In the genomic region with DNA sequence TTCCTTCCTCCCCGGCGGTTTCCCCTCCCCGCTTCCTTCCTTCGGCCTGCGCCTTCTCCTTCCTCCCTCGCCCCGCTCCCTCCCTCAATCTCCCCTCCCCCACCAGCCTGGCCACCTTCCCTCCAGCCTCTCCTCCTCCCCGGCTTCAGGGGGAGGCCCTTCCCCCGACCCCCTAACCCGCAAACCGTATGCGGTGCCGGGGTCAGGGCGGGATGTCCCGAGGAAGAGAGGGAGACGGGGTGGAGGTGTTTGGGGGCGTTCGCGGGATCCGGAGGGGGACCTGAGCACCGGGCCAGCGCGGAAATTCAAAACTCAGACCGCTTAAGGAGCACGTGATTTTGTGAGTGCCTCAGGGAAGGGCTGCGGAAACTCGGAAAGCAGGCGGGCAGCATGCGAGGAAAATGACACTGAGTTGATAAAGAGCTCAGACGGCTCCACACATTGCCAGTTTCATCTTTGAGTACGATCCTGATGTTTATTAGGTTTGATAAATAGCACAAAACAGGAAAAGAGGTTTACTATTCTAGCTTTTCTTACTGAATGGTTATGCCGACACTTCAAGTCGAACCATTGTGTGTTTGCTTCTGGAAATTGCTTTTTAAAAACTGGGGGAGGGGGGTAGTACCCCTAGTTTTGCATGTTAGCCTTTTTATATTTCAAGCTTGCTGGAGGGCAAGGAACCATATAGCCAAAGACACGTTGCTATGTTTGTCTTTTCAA, we compare ENCODE assay signal across 1 cellular context.
TF ChIP-seq lines count a peak whose summit lies in the region.

No MANE protein-coding gene starts in this region.

TF ChIP-seq in K562, 482 proteins besides CTCF, POLR2A, EP300 and RAD21 (continued from another document and continues in another):
- TF ChIP-seq CBX1 (IDR thresholded peaks at IDR 0.05; ENCODE audit: low read depth) (no peak), HDAC8 (tag; IDR thresholded peaks at IDR 0.05) (no peak), KLF16 (IDR thresholded peaks at IDR 0.05) (no peak), NCOA6 (IDR thresholded peaks at IDR 0.05) (peak; percentile 32; the same call in 1 of the 2 replicates), KAT7 (CRISPR knock-in tag; IDR thresholded peaks at IDR 0.05; ENCODE audit: borderline replicate concordance) (0 out of 2 replicates have a peak, but pooled peaks have one; percentile 43), POLR2G (IDR thresholded peaks at IDR 0.05; ENCODE audit: low read depth, low read length) (peak; percentile 78), FOXK1 (CRISPR knock-in tag; IDR thresholded peaks at IDR 0.05; ENCODE audit: borderline replicate concordance) (no peak), TCF7L2 (IDR thresholded peaks at IDR 0.05; ENCODE audit: low read depth, low read length) (no peak), HNRNPH1 (optimal IDR thresholded peaks at IDR 0.05; ENCODE audit: low read depth, low read length) (no peak), EZH2 (IDR thresholded peaks at IDR 0.05; ENCODE audit: borderline replicate concordance, low read depth, low read length) (no peak), PBX2 (CRISPR knock-in tag; IDR thresholded peaks at IDR 0.05; ENCODE audit: low read depth) (no peak), PBX2 (tag; conservative IDR thresholded peaks at IDR 0.05; ENCODE audit: low read depth) (no peak), ZC3H8 (IDR thresholded peaks at IDR 0.05) (no peak), DNMT1 (IDR thresholded peaks at IDR 0.05) (no peak), CCAR2 (IDR thresholded peaks at IDR 0.05; ENCODE audit: low read depth, low read length) (no peak), PHB2 (IDR thresholded peaks at IDR 0.05; ENCODE audit: low read depth) (no peak), STAT5A (IDR thresholded peaks at IDR 0.05; ENCODE audit: borderline replicate concordance, low read length) (no peak; the same call in 1 of the 2 replicates), KDM1A (IDR thresholded peaks at IDR 0.05) (peak; percentile 12 to 79; a peak in 2 of 4 replicates), ETV5 (CRISPR knock-in tag; IDR thresholded peaks at IDR 0.05; ENCODE audit: low read depth) (no peak), ZNF398 (CRISPR knock-in tag; IDR thresholded peaks at IDR 0.05) (no peak), WHSC1 (IDR thresholded peaks at IDR 0.05; ENCODE audit: low read length) (no peak), SNRNP70 (optimal IDR thresholded peaks at IDR 0.05; ENCODE audit: low read depth, low read length) (no peak), ZNF764 (CRISPR knock-in tag; IDR thresholded peaks at IDR 0.05; ENCODE audit: low read depth) (no peak), ZEB2 (IDR thresholded peaks at IDR 0.05) (0 out of 2 replicates have a peak, but pooled peaks have one; percentile 43), EWSR1 (IDR thresholded peaks at IDR 0.05; ENCODE audit: borderline replicate concordance, low read depth, partially characterized antibody) (no peak), NKRF (IDR thresholded peaks at IDR 0.05; ENCODE audit: borderline replicate concordance) (peak; percentile 91), RHOXF2B (CRISPR knock-in tag; conservative IDR thresholded peaks at IDR 0.05) (no peak), ARID2 (IDR thresholded peaks at IDR 0.05) (0 out of 2 replicates have a peak, but pooled peaks have one; percentile 28), GMEB1 (CRISPR knock-in tag; IDR thresholded peaks at IDR 0.05) (no peak), RFX7 (CRISPR knock-in tag; IDR thresholded peaks at IDR 0.05) (no peak), SMARCA4 (IDR thresholded peaks at IDR 0.05) (peak; percentile 41; the same call in 1 of the 2 replicates), ZNF12 (CRISPR knock-in tag; IDR thresholded peaks at IDR 0.05) (no peak), CHD2 (IDR thresholded peaks at IDR 0.05; ENCODE audit: low read depth, low read length) (peak; percentile 45; the same call in 1 of the 2 replicates), TEAD2 (tag; IDR thresholded peaks at IDR 0.05) (no peak), NFE2 (IDR thresholded peaks at IDR 0.05; ENCODE audit: low read depth) (no peak), PTTG1 (tag; IDR thresholded peaks at IDR 0.05; ENCODE audit: low read depth) (no peak), SRSF9 (IDR thresholded peaks at IDR 0.05; ENCODE audit: borderline replicate concordance, low read depth, low read length) (no peak), GATA2 (CRISPR knock-in tag; IDR thresholded peaks at IDR 0.05) (no peak)
- TF ChIP-seq, protein P1, sequence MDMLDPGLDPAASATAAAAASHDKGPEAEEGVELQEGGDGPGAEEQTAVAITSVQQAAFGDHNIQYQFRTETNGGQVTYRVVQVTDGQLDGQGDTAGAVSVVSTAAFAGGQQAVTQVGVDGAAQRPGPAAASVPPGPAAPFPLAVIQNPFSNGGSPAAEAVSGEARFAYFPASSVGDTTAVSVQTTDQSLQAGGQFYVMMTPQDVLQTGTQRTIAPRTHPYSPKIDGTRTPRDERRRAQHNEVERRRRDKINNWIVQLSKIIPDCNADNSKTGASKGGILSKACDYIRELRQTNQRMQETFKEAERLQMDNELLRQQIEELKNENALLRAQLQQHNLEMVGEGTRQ (CRISPR knock-in tag; IDR thresholded peaks at IDR 0.05) = peak; percentile 81
- TF ChIP-seq, protein P2, sequence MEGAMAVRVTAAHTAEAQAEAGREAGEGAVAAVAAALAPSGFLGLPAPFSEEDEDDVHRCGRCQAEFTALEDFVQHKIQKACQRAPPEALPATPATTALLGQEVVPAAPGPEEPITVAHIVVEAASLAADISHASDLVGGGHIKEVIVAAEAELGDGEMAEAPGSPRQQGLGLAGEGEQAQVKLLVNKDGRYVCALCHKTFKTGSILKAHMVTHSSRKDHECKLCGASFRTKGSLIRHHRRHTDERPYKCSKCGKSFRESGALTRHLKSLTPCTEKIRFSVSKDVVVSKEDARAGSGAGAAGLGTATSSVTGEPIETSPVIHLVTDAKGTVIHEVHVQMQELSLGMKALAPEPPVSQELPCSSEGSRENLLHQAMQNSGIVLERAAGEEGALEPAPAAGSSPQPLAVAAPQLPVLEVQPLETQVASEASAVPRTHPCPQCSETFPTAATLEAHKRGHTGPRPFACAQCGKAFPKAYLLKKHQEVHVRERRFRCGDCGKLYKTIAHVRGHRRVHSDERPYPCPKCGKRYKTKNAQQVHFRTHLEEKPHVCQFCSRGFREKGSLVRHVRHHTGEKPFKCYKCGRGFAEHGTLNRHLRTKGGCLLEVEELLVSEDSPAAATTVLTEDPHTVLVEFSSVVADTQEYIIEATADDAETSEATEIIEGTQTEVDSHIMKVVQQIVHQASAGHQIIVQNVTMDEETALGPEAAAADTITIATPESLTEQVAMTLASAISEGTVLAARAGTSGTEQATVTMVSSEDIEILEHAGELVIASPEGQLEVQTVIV (CRISPR knock-in tag; IDR thresholded peaks at IDR 0.05; ENCODE audit: borderline replicate concordance) = no peak
- TF ChIP-seq, protein P3, sequence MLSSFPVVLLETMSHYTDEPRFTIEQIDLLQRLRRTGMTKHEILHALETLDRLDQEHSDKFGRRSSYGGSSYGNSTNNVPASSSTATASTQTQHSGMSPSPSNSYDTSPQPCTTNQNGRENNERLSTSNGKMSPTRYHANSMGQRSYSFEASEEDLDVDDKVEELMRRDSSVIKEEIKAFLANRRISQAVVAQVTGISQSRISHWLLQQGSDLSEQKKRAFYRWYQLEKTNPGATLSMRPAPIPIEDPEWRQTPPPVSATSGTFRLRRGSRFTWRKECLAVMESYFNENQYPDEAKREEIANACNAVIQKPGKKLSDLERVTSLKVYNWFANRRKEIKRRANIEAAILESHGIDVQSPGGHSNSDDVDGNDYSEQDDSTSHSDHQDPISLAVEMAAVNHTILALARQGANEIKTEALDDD (IDR thresholded peaks at IDR 0.05) = no peak
- TF ChIP-seq, protein P4, sequence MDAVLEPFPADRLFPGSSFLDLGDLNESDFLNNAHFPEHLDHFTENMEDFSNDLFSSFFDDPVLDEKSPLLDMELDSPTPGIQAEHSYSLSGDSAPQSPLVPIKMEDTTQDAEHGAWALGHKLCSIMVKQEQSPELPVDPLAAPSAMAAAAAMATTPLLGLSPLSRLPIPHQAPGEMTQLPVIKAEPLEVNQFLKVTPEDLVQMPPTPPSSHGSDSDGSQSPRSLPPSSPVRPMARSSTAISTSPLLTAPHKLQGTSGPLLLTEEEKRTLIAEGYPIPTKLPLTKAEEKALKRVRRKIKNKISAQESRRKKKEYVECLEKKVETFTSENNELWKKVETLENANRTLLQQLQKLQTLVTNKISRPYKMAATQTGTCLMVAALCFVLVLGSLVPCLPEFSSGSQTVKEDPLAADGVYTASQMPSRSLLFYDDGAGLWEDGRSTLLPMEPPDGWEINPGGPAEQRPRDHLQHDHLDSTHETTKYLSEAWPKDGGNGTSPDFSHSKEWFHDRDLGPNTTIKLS (IDR thresholded peaks at IDR 0.05; ENCODE audit: borderline replicate concordance, low read depth) = no peak; the same call in 1 of the 2 replicates
- TF ChIP-seq, protein P5, sequence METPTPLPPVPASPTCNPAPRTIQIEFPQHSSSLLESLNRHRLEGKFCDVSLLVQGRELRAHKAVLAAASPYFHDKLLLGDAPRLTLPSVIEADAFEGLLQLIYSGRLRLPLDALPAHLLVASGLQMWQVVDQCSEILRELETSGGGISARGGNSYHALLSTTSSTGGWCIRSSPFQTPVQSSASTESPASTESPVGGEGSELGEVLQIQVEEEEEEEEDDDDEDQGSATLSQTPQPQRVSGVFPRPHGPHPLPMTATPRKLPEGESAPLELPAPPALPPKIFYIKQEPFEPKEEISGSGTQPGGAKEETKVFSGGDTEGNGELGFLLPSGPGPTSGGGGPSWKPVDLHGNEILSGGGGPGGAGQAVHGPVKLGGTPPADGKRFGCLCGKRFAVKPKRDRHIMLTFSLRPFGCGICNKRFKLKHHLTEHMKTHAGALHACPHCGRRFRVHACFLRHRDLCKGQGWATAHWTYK (CRISPR knock-in tag; IDR thresholded peaks at IDR 0.05) = no peak
- TF ChIP-seq, protein P6, sequence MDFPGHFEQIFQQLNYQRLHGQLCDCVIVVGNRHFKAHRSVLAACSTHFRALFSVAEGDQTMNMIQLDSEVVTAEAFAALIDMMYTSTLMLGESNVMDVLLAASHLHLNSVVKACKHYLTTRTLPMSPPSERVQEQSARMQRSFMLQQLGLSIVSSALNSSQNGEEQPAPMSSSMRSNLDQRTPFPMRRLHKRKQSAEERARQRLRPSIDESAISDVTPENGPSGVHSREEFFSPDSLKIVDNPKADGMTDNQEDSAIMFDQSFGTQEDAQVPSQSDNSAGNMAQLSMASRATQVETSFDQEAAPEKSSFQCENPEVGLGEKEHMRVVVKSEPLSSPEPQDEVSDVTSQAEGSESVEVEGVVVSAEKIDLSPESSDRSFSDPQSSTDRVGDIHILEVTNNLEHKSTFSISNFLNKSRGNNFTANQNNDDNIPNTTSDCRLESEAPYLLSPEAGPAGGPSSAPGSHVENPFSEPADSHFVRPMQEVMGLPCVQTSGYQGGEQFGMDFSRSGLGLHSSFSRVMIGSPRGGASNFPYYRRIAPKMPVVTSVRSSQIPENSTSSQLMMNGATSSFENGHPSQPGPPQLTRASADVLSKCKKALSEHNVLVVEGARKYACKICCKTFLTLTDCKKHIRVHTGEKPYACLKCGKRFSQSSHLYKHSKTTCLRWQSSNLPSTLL (IDR thresholded peaks at IDR 0.05) = no peak
